19 cellular contexts compared by ENCODE assay signal in genomic region chr2:25566094-25566493, GRCh38.
"Had no signal": no experiment of that assay in that cellular context is flagged by ENCODE, and none has a peak within 500 bp of the region (broad histone marks: within the 10 kb centered on the region; RNA-seq: fewer than 3 reads in every experiment).

No MANE protein-coding gene starts in this region.

- DNase-seq: activated B cell treated with CpG ODN at 0.5 μM for 24 hours; activated CD4-positive, alpha-beta T cell treated with anti-CD3 and anti-CD28 coated beads, Interleukin-2, amount 10 ng/mL, durations not matched to agents 7 days and 5 days; activated naive CD4-positive, alpha-beta T cell treated with anti-CD3 and anti-CD28 coated beads for 36 hours; activated T-cell treated with anti-CD3 and anti-CD28 coated beads for 4 hours; foreskin keratinocyte; occipital lobe; psoas muscle; spleen; stimulated activated CD4-positive, alpha-beta T cell treated with anti-CD3 and anti-CD28 coated beads, Interleukin-1b, Interleukin-23, amount 100 ng/mL, for 48 hours; stimulated activated CD8-positive, alpha-beta memory T cell treated with anti-CD3 and anti-CD28 coated beads, Interleukin-4, amount 100 ng/mL, for 48 hours; upper lobe of right lung had no signal

- ATAC-seq: activated T-helper 17 cell treated with anti-CD3 and anti-CD28 coated beads, Interleukin-2, amount 50 U/mL, for 72 hours; foreskin keratinocyte; naive thymus-derived CD8-positive, alpha-beta T cell; psoas muscle had no signal

- H3K27me3 ChIP-seq: foreskin keratinocyte, right lobe of liver, spleen, upper lobe of right lung had no signal

- H3K4me1 ChIP-seq: foreskin keratinocyte, psoas muscle, right lobe of liver, upper lobe of right lung had no signal

- FAIRE-seq: colon, endothelial cell of umbilical vein had no signal

- H3K36me3 ChIP-seq: right lobe of liver, spleen, upper lobe of right lung had no signal

- H3K27ac Mint-ChIP-seq: activated CD4-positive, alpha-beta T cell treated with anti-CD3 and anti-CD28 coated beads, Interleukin-2, amount 10 ng/mL, durations not matched to agents 7 days and 5 days; activated naive CD4-positive, alpha-beta T cell treated with anti-CD3 and anti-CD28 coated beads for 36 hours; activated T-helper 17 cell treated with anti-CD3 and anti-CD28 coated beads, Interleukin-2, amount 50 U/mL, for 72 hours had no signal

- H3K4me3 Mint-ChIP-seq: activated B cell treated with CpG ODN at 0.5 μM for 24 hours; activated CD4-positive, alpha-beta T cell treated with anti-CD3 and anti-CD28 coated beads, Interleukin-2, amount 10 ng/mL, durations not matched to agents 7 days and 5 days; activated naive CD4-positive, alpha-beta T cell treated with anti-CD3 and anti-CD28 coated beads for 36 hours; activated T-helper 17 cell treated with anti-CD3 and anti-CD28 coated beads, Interleukin-2, amount 50 U/mL, for 72 hours; stimulated activated naive CD8-positive, alpha-beta T cell treated with anti-CD3 and anti-CD28 coated beads, Interleukin-15, Interleukin-2, amounts not matched to agents 100 ng/mL and 50 ng/mL, for 24 hours had no signal

- H3K4me3 ChIP-seq: lung, mucosa of descending colon, psoas muscle, right lobe of liver, spleen, upper lobe of right lung had no signal

- H3K27me3 Mint-ChIP-seq: activated B cell treated with CpG ODN at 0.5 μM for 24 hours; activated CD4-positive, alpha-beta T cell treated with anti-CD3 and anti-CD28 coated beads, Interleukin-2, amount 10 ng/mL, durations not matched to agents 7 days and 5 days; activated T-helper 17 cell treated with anti-CD3 and anti-CD28 coated beads, Interleukin-2, amount 50 U/mL, for 72 hours; naive thymus-derived CD8-positive, alpha-beta T cell; stimulated activated naive CD8-positive, alpha-beta T cell treated with anti-CD3 and anti-CD28 coated beads, Interleukin-15, Interleukin-2, amounts not matched to agents 100 ng/mL and 50 ng/mL, for 24 hours had no signal

- H3K9me3 ChIP-seq: mucosa of descending colon, psoas muscle, right lobe of liver, spleen, upper lobe of right lung had no signal

- H3K27ac ChIP-seq: foreskin keratinocyte, psoas muscle, right lobe of liver, upper lobe of right lung had no signal

- H3K9me3 Mint-ChIP-seq: activated naive CD4-positive, alpha-beta T cell treated with anti-CD3 and anti-CD28 coated beads for 36 hours; naive thymus-derived CD8-positive, alpha-beta T cell; stimulated activated naive CD8-positive, alpha-beta T cell treated with anti-CD3 and anti-CD28 coated beads, Interleukin-15, Interleukin-2, amounts not matched to agents 100 ng/mL and 50 ng/mL, for 24 hours had no signal
